23 cellular contexts compared by ENCODE assay signal in the genomic region with DNA sequence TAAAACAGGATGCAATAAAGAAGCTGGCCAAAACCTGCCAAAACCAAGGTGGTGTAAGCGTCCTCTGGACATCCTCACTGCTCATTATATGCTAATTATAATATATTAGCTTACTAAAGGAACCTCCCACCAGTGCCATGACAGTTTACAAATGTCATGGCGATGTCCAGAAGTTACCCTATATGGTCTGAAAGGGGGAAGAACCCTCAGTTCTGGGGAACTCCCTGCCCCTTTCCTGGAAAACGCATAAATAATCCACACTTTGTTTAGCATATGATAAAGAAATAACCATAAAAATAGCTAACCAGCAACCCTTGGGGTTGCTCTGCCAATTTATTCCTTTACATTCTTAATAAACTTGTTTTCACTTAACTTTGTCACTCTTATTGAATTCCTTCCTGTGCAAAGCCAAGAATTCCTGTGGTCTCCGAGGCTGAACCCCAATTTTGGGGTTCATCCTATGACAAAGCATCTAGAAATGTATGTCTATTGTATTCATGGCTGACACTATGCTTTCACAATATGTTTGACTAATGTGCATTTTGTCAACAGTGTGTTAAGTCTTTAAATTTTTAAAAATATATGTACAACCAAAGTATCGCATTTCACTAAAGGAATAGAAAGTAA. TPM values are rescaled to one million over a fixed set of nuclear protein-coding genes. Genes with fewer than 3 reads are reported as not detected.
DNase-seq lines count a peak whose midpoint lies in the region; ATAC-seq and TF ChIP-seq lines count a peak whose summit lies in the region.
"Had no signal": no experiment of that assay in that cellular context is flagged by ENCODE, and none has a peak within 500 bp of the region (broad histone marks: within the 10 kb centered on the region; RNA-seq: fewer than 3 reads in every experiment).

No MANE protein-coding gene starts in this region.

- ATAC-seq in HG02571 (IDR thresholded peaks at IDR 0.05; ENCODE audit: unreplicated experiment) (no peak), HG02970 (IDR thresholded peaks at IDR 0.05; ENCODE audit: low FRiP score, unreplicated experiment) (no peak)
- ATAC-seq: activated CD8-positive, alpha-beta memory T cell treated with anti-CD3 and anti-CD28 coated beads, Interleukin-2, amount 10 ng/mL, durations not matched to agents 7 days and 5 days; activated naive CD4-positive, alpha-beta T cell treated with anti-CD3 and anti-CD28 coated beads, Interleukin-2, amount 50 U/mL, for 72 hours; Panc1; sciatic nerve had no signal

- no peaks in the 10 kb centered on the region for H4K20me1 ChIP-seq in mammary epithelial cell (ENCODE audit: insufficient read depth, low read length)

- 43% methylated on average over 5 of the region's 5 CpGs for WGBS in mammary epithelial cell (ENCODE audit: low coverage, missing lambda C conversion rate)
- 79 to 93% (median 86%) methylated on average over 5 of the region's 5 CpGs for WGBS in spleen, 5 donors

- H3K36me3 ChIP-seq in mammary epithelial cell (ENCODE audit: insufficient read depth, low read length) (no peaks in the 10 kb centered on the region), spleen (no peaks in the 10 kb centered on the region), BE2C (no peaks in the 10 kb centered on the region)

- in situ Hi-C loops in mammary epithelial cell (cut with MboI; ENCODE audit: low sequenced_read_pairs in 2 of 2) = no loop called here

- BruUV-seq in mammary epithelial cell (replicated peaks; lab: Mats Ljungman, UMichigan) = no TSS peak

- intact Hi-C loops in mammary epithelial cell (cut with micrococcal nuclease) = loop anchor here (1.0 kb wide), 1 partner anchor 21 kb away; no protein-coding TSS in a partner anchor
- intact Hi-C loops in spleen (cut with DNase I; ENCODE audit: low total_unique reads) = no loop called here

- H3K79me2 ChIP-seq in mammary epithelial cell (ENCODE audit: insufficient read depth, low read length) = peaks cover 82% of the 10 kb centered on the region

- TF ChIP-seq CTCF in AG10803 (conservative IDR thresholded peaks at IDR 0.05; ENCODE audit: low read length) (no peak), mammary epithelial cell (conservative IDR thresholded peaks at IDR 0.05 in 1 of 2, IDR thresholded peaks at IDR 0.05 in 1 of 2; ENCODE audit: extremely low read depth in 1 of 2, insufficient read depth in 1 of 2, low read depth in 1 of 2, low read length in 2 of 2) (no peak), foreskin fibroblast (IDR thresholded peaks at IDR 0.05; ENCODE audit: low read depth, low read length) (no peak), spleen (IDR thresholded peaks at IDR 0.05 in 8 of 11, conservative IDR thresholded peaks at IDR 0.05 in 3 of 11) (no peak), BE2C (IDR thresholded peaks at IDR 0.05; ENCODE audit: low read depth, low read length) (no peak)

- H3K27ac ChIP-seq in mammary epithelial cell (ENCODE audit: insufficient read depth, low read depth, low read length) = peak overlapping the region; percentile 99
- no peak overlapping the region for H3K27ac ChIP-seq in spleen
- H3K27ac ChIP-seq: C4-2B had no signal

- DNase-seq in AG10803 (ENCODE audit: low read depth) = peak; percentile 76
- DNase-seq in LHCN-M2 (ENCODE audit: low read depth) = peak; percentile 62
- peak; percentile 65 for DNase-seq in mammary epithelial cell
- DNase-seq in foreskin fibroblast = peak; percentile 67 to 74
- no peak for DNase-seq in spleen
- no peak for DNase-seq in BE2C
- DNase-seq: activated CD4-positive, alpha-beta T cell treated with anti-CD3 and anti-CD28 coated beads, Interleukin-2, amount 10 ng/mL, durations not matched to agents 7 days and 5 days; activated CD8-positive, alpha-beta memory T cell treated with anti-CD3 and anti-CD28 coated beads, Interleukin-2, amount 10 ng/mL, durations not matched to agents 7 days and 5 days; endodermal cell; hippocampal formation; Kasumi-1; NCI-H1092; NCI-H2029; nephron progenitor cell; substantia nigra had no signal

- H3K27me3 ChIP-seq in mammary epithelial cell (ENCODE audit: insufficient read depth, low read length) = no peaks in the 10 kb centered on the region
- no peaks in the 10 kb centered on the region for H3K27me3 ChIP-seq in spleen (replicated peaks in 1 of 7)
- no peaks in the 10 kb centered on the region for H3K27me3 ChIP-seq in BE2C

- peak overlapping the region; percentile 27 for H3K9ac ChIP-seq in mammary epithelial cell (ENCODE audit: insufficient read depth, low read length)

- H3K4me1 ChIP-seq in mammary epithelial cell (ENCODE audit: insufficient read depth, low read length) (peaks cover 43% of the 10 kb centered on the region), spleen (peaks cover 0 to 5% (median 0%) of the 10 kb centered on the region in 6 donors), BE2C (no peaks in the 10 kb centered on the region)

- H3K9me3 ChIP-seq in mammary epithelial cell (replicated peaks; ENCODE audit: insufficient read depth, low read length) (no peaks in the 10 kb centered on the region), spleen (no peaks in the 10 kb centered on the region), BE2C (no peaks in the 10 kb centered on the region)

- dilution Hi-C loops in mammary epithelial cell (cut with HindIII; ENCODE audit: low sequenced_read_pairs) = no loop called here

- no peak overlapping the region for H2AFZ ChIP-seq in mammary epithelial cell (ENCODE audit: low read depth, low read length)

- no peak for TF ChIP-seq POLR2A in spleen (IDR thresholded peaks at IDR 0.05)

- peak overlapping the region; percentile 82 for H3K4me2 ChIP-seq in mammary epithelial cell (ENCODE audit: insufficient read depth, low read depth, low read length)

- H3K4me3 ChIP-seq in AG10803 (ENCODE audit: low read length) (no peak overlapping the region), mammary epithelial cell (replicated peaks in 1 of 3; ENCODE audit: insufficient read depth in 1 of 3, low read depth in 2 of 3, low read length in 3 of 3) (no peak overlapping the region), foreskin fibroblast (ENCODE audit: low read depth in 1 of 2, low read length in 2 of 2) (no peak overlapping the region), spleen (no peak overlapping the region), BE2C (ENCODE audit: low read depth, low read length) (no peak overlapping the region)

- CTCF ChIA-PET in mammary epithelial cell (lab: Charles Lee; ENCODE audit: low non-redundant PET) = no interaction called here

RNA-seq across cellular contexts. Expression of a gene that starts 25.2 kb away (rescaled TPM):
- total RNA-seq in LHCN-M2 (2014; rRNA removed) = 3.9 and 4.9 TPM in 2 replicates
- polyA plus RNA-seq in LHCN-M2 (2012) = 2.7 TPM
- 10 to 100 TPM; 27.8 to 45.8 TPM for total RNA-seq in mammary epithelial cell
- polyA plus RNA-seq in mammary epithelial cell = 19.3 TPM
- polyA minus RNA-seq in mammary epithelial cell = 93.1 TPM
- total RNA-seq in spleen = 10 to 100 TPM; 12.3 to 47.2 (median 33.8) TPM
- polyA plus RNA-seq in spleen = 1 to 10 TPM; 1.5 to 5.1 (median 1.5) TPM
- 2.8 TPM for polyA plus RNA-seq in BE2C (2012; ENCODE audit: insufficient read depth, insufficient read length, low read depth)
- total RNA-seq: activated T-helper 1 cell treated with anti-CD3 and anti-CD28 coated beads, Interleukin-12 subunit alpha, Interleukin-12 subunit beta, Interleukin-2, Interleukin-4 antibody, amounts not matched to agents 30 ng/mL and 10 ng/mL and 1 ng/mL, durations not matched to agents 14 hours and 24 hours and 36 hours; T-helper 1 cell treated with Interleukin-12 subunit alpha and Interleukin-12 subunit beta and Interleukin-4 antibody, amounts not matched to agents 30 ng/mL and 1 ng/mL, for 36 hours had no signal

RNA-seq across cellular contexts. Expression of a gene that starts 59.2 kb away (rescaled TPM):
- 44.0 and 44.8 TPM in 2 replicates for total RNA-seq in LHCN-M2 (2014; rRNA removed)
- 4.8 TPM for polyA plus RNA-seq in LHCN-M2 (2012)
- 10 to 100 TPM; 43.7 to 76.3 TPM for total RNA-seq in mammary epithelial cell
- 16.3 TPM for polyA plus RNA-seq in mammary epithelial cell
- polyA minus RNA-seq in mammary epithelial cell = 20.2 TPM
- total RNA-seq in spleen = 10 to 100 TPM; 24.7 to 42.4 (median 31.2) TPM
- polyA plus RNA-seq in spleen = 1 to 10 TPM; 4.8 to 8.9 (median 6.4) TPM
- polyA plus RNA-seq in BE2C (2012; ENCODE audit: insufficient read depth, insufficient read length, low read depth) = 4.5 TPM

Comparison
In these comparisons a context has a peak if more than half of its experiments do, and no peak if none do; other contexts are left out.
1. DNase-seq: peak in AG10803 (single experiment), LHCN-M2 (single experiment), mammary epithelial cell (single experiment) and foreskin fibroblast (2 of 2); none in spleen (single experiment) and BE2C (single experiment).